In genomic region chr4:123110147-123110546, GRCh38 we compare ENCODE assay signal across 20 cellular contexts.
DNase-seq lines count a peak whose midpoint lies in the region; ATAC-seq, FAIRE-seq and TF ChIP-seq lines count a peak whose summit lies in the region.
"Had no signal": no experiment of that assay in that cellular context is flagged by ENCODE, and none has a peak within 500 bp of the region (broad histone marks: within the 10 kb centered on the region; RNA-seq: fewer than 3 reads in every experiment).

No MANE protein-coding gene starts in this region.

- TF ChIP-seq POLR2A in heart left ventricle (IDR thresholded peaks at IDR 0.05): no peak

- no peak overlapping the region for H3K4me2 ChIP-seq in GM23248 (ENCODE audit: unreplicated experiment)
- H3K4me2 ChIP-seq: KMS-11, PC-9 had no signal

- H3K27ac ChIP-seq in GM23248: no peak overlapping the region
- H3K27ac ChIP-seq in heart left ventricle: peak overlapping the region in 5 of 12 donors; percentile 11 to 61 (median 25)
- peak overlapping the region; percentile 67 for H3K27ac ChIP-seq in muscle layer of duodenum (ENCODE audit: low read length)
- no peak overlapping the region for H3K27ac ChIP-seq in tibial artery
- H3K27ac ChIP-seq in naive thymus-derived CD4-positive, alpha-beta T cell (ENCODE audit: low read depth, low read length): no peak overlapping the region
- H3K27ac ChIP-seq: KMS-11, PC-9 had no signal

- H3K9me3 ChIP-seq in GM23248 (ENCODE audit: low read depth) (no peaks in the 10 kb centered on the region), heart left ventricle (no peaks in the 10 kb centered on the region), muscle layer of duodenum (ENCODE audit: control insufficient read depth in 1 of 2, low read length in 2 of 2) (no peaks in the 10 kb centered on the region), tibial artery (no peaks in the 10 kb centered on the region)
- no peaks in the 10 kb centered on the region for H3K9me3 ChIP-seq in naive thymus-derived CD4-positive, alpha-beta T cell (ENCODE audit: control insufficient read depth in 2 of 3, low read length in 3 of 3)

- no peak overlapping the region for H2AFZ ChIP-seq in GM23248
- H2AFZ ChIP-seq: PC-9 had no signal

- intact Hi-C loops in heart left ventricle (cut with DNase I): loop anchor here in 4 of 10 donors (5.0 to 10.0 kb wide), 4 partner anchors 282 to 1007 kb away; partner anchors contain the start of gene SPRY1 (in 1 of the 4)
- intact Hi-C loops in tibial artery (cut with DNase I; ENCODE audit: low total_unique reads): no loop called here
- intact Hi-C loops in naive thymus-derived CD4-positive, alpha-beta T cell (cut with micrococcal nuclease): no loop called here

- H3K4me1 ChIP-seq in GM23248 (ENCODE audit: insufficient read depth) (peaks cover 13% of the 10 kb centered on the region), heart left ventricle (peaks cover 0 to 24% (median 4%) of the 10 kb centered on the region in 12 donors), muscle layer of duodenum (ENCODE audit: control insufficient read depth in 1 of 2, insufficient read depth in 2 of 2, low read length in 2 of 2) (peaks cover 0 to 9% of the 10 kb centered on the region in 2 donors), tibial artery (peaks cover 0 to 6% (median 0%) of the 10 kb centered on the region in 4 donors)
- no peaks in the 10 kb centered on the region for H3K4me1 ChIP-seq in naive thymus-derived CD4-positive, alpha-beta T cell (ENCODE audit: control insufficient read depth in 2 of 2, insufficient read depth in 2 of 2, low read length in 2 of 2)

- no peaks in the 10 kb centered on the region for H3K9me2 ChIP-seq in GM23248 (ENCODE audit: insufficient read depth)

- H3K27me3 Mint-ChIP-seq in naive thymus-derived CD4-positive, alpha-beta T cell: no peaks in the 10 kb centered on the region
- H3K27me3 Mint-ChIP-seq: CD4-positive, alpha-beta memory T cell had no signal

- ATAC-seq in heart left ventricle: peak; percentile 54 to 73 (median 66)
- ATAC-seq in naive thymus-derived CD4-positive, alpha-beta T cell: no peak
- ATAC-seq: HepG2 had no signal

- CTCF ChIA-PET in naive thymus-derived CD4-positive, alpha-beta T cell (lab: Charles Lee): no interaction called here

- H3K79me2 ChIP-seq in GM23248 (ENCODE audit: insufficient read depth): no peaks in the 10 kb centered on the region

- TF ChIP-seq CTCF in heart left ventricle (IDR thresholded peaks at IDR 0.05): no peak
- TF ChIP-seq CTCF in tibial artery (IDR thresholded peaks at IDR 0.05): no peak

- H3K36me3 Mint-ChIP-seq in naive thymus-derived CD4-positive, alpha-beta T cell: peaks cover 0 to 41% (median 22%) of the 10 kb centered on the region in 5 donors

- H3F3A ChIP-seq in GM23248 (ENCODE audit: insufficient read depth): no peaks in the 10 kb centered on the region

- H3K9ac ChIP-seq in GM23248: no peak overlapping the region
- H3K9ac ChIP-seq: KMS-11 had no signal

- in situ Hi-C loops in GM23248 (cut with MboI): no loop called here

- peak; percentile 9 for DNase-seq in GM23248
- no peak for DNase-seq in heart left ventricle
- DNase-seq in tibial artery: no peak
- no peak for DNase-seq in naive thymus-derived CD4-positive, alpha-beta T cell
- DNase-seq in GM19240 (ENCODE audit: insufficient read length, low spot score): no peak
- DNase-seq in NCI-H1436 (lab: John Stamatoyannopoulos, UW): no peak
- DNase-seq: Calu3; CD4-positive, alpha-beta memory T cell; DMS53; HFFc6; NCI-H1048; NCI-H146; NCI-H510A treated with DMSO at 0.1 percent for 48 hours; NCI-H82 had no signal

- H3K27ac Mint-ChIP-seq in naive thymus-derived CD4-positive, alpha-beta T cell: no peak overlapping the region
- H3K27ac Mint-ChIP-seq: CD4-positive, alpha-beta memory T cell; HFFc6 had no signal

- FAIRE-seq in endometrium (lab: Jason Lieb, UNC): peak; percentile 84
- FAIRE-seq: H54, HepG2 had no signal

- 51 to 70% methylated on average over 1 of the region's 1 CpG for WGBS in GM23248 (ENCODE audit: low coverage in 1 of 2, low lambda C conversion rate in 2 of 2, missing lambda C conversion rate in 2 of 2), 2 experiments
- WGBS in heart left ventricle, 4 donors: 31 to 41% (median 40%) methylated on average over 1 of the region's 1 CpG

- POLR2A ChIA-PET in naive thymus-derived CD4-positive, alpha-beta T cell (lab: Charles Lee): no interaction called here

- no peaks in the 10 kb centered on the region for H4K20me1 ChIP-seq in GM23248 (ENCODE audit: insufficient read depth)

- no peaks in the 10 kb centered on the region for H3K4me1 Mint-ChIP-seq in naive thymus-derived CD4-positive, alpha-beta T cell

- H3K9me3 Mint-ChIP-seq in naive thymus-derived CD4-positive, alpha-beta T cell: peaks cover 0 to 6% (median 0%) of the 10 kb centered on the region in 11 donors
- H3K9me3 Mint-ChIP-seq: HFFc6 had no signal

- H3K36me3 ChIP-seq in GM23248 (ENCODE audit: low read depth) (no peaks in the 10 kb centered on the region), heart left ventricle (no peaks in the 10 kb centered on the region), muscle layer of duodenum (ENCODE audit: control insufficient read depth in 1 of 2, insufficient read depth in 2 of 2, low read length in 2 of 2) (peaks cover 0 to 6% of the 10 kb centered on the region in 2 donors), tibial artery (peaks cover 0 to 8% (median 0%) of the 10 kb centered on the region in 3 donors)
- H3K36me3 ChIP-seq in naive thymus-derived CD4-positive, alpha-beta T cell (ENCODE audit: control insufficient read depth in 2 of 3, insufficient read depth in 3 of 3, low read length in 3 of 3): no peaks in the 10 kb centered on the region

- H3K4me3 Mint-ChIP-seq in naive thymus-derived CD4-positive, alpha-beta T cell: no peak overlapping the region
- H3K4me3 Mint-ChIP-seq: CD4-positive, alpha-beta memory T cell; HFFc6 had no signal

- no peaks in the 10 kb centered on the region for H3K27me3 ChIP-seq in GM23248 (replicated peaks; ENCODE audit: insufficient read depth)
- H3K27me3 ChIP-seq in heart left ventricle: no peaks in the 10 kb centered on the region
- H3K27me3 ChIP-seq in muscle layer of duodenum (ENCODE audit: low read depth, low read length): no peaks in the 10 kb centered on the region
- no peaks in the 10 kb centered on the region for H3K27me3 ChIP-seq in tibial artery
- no peaks in the 10 kb centered on the region for H3K27me3 ChIP-seq in naive thymus-derived CD4-positive, alpha-beta T cell (ENCODE audit: control insufficient read depth in 2 of 2, insufficient read depth in 2 of 2, low read length in 2 of 2)

- H3K4me3 ChIP-seq in GM23248 (no peak overlapping the region), heart left ventricle (no peak overlapping the region), muscle layer of duodenum (ENCODE audit: low read depth in 1 of 2, low read length in 2 of 2) (no peak overlapping the region), tibial artery (no peak overlapping the region)
- no peak overlapping the region for H3K4me3 ChIP-seq in naive thymus-derived CD4-positive, alpha-beta T cell (ENCODE audit: low read length)
- H3K4me3 ChIP-seq: PC-9 had no signal
